19 cellular contexts compared by ENCODE assay signal in genomic region chr9:137519553-137519952, GRCh38.
"Had no signal": no experiment of that assay in that cellular context is flagged by ENCODE, and none has a peak within 500 bp of the region (broad histone marks: within the 10 kb centered on the region; RNA-seq: fewer than 3 reads in every experiment).

No MANE protein-coding gene starts in this region.

- FAIRE-seq: colon, frontal cortex, keratinocyte had no signal

- H3K36me3 ChIP-seq: neutrophil, prostate gland, right atrium auricular region, transverse colon, uterus had no signal

- H3K4me3 ChIP-seq: dorsolateral prefrontal cortex, lower lobe of right lung, prostate gland, right atrium auricular region, sigmoid colon, spleen, transverse colon, upper lobe of right lung, uterus had no signal

- DNase-seq: effector CD4-positive, alpha-beta T cell; left ventricle myocardium superior; lower lobe of right lung; naive thymus-derived CD8-positive, alpha-beta T cell; sigmoid colon; spleen; stimulated activated CD4-positive, alpha-beta T cell treated with anti-CD3 and anti-CD28 coated beads, Interleukin-15, amount 100 ng/mL, for 24 hours; stimulated activated CD4-positive, alpha-beta T cell treated with anti-CD3 and anti-CD28 coated beads, Interleukin-2, amount 100 ng/mL, for 48 hours; stimulated activated naive B cell treated with anti-CD40 and anti-IgM and Interleukin-4, amounts not matched to agents 10 μg/mL and 1 μg/mL and 100 μg/mL, for 72 hours; transverse colon; upper lobe of right lung; uterus had no signal

- H3K9me3 ChIP-seq: lower lobe of right lung, neutrophil, prostate gland, right atrium auricular region, sigmoid colon, spleen, transverse colon, upper lobe of right lung, uterus had no signal

- H3K27me3 ChIP-seq: dorsolateral prefrontal cortex, neutrophil, right atrium auricular region, sigmoid colon, spleen, transverse colon, upper lobe of right lung, uterus had no signal

- H3K27ac ChIP-seq: dorsolateral prefrontal cortex, lower lobe of right lung, neutrophil, prostate gland, right atrium auricular region, sigmoid colon, spleen, transverse colon, upper lobe of right lung, uterus had no signal

- ATAC-seq: left ventricle myocardium superior; lower lobe of right lung; naive thymus-derived CD8-positive, alpha-beta T cell; stimulated activated naive B cell treated with anti-CD40 and anti-IgM and Interleukin-4, amounts not matched to agents 10 μg/mL and 1 μg/mL and 100 μg/mL, for 72 hours; upper lobe of right lung had no signal

- H3K4me1 ChIP-seq: lower lobe of right lung, prostate gland, right atrium auricular region, sigmoid colon, transverse colon, upper lobe of right lung, uterus had no signal
